ENCODE assay signal across 7 cellular contexts in the genomic region with DNA sequence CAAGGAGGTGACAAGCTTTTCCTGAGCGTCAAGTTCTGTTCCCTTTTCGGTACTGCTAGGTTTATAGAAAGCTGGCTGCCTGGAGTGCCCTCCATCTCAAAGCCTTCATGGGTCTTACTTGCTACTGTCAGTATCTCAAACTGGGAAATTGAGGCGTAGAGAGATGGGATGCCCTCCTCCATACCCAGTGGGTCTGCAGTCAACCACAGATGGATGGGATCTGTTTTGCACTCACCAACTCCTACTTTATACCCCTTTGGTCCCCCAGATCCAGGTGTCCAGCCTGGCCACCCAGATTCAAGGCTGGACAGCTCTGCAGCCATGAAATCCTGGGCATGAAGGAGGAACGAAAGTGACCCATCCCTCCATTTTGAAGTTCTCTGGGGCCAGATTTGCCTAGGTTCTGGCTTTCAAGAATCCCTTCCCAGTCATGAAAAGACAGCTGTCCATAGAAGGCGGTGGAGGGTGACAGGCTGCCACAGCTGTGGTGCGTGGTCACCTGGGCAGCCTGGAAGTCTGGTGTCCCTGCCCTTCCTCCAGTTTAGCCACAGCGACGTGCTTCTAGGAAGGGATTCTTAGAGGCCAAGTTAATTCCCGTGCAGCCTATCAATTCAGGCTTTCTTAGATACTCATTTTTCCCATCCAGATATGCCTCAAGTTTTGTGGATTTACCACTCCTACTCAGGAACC.
A peak's percentile ranks its signal among the peaks of the same experiment; 100 is the strongest.
DNase-seq lines count a peak whose midpoint lies in the region; ATAC-seq and TF ChIP-seq lines count a peak whose summit lies in the region.
"Not testable (repeated sequence)": the region's sequence is repeated elsewhere in the genome, so short reads cannot be mapped to it uniquely, and the experiment has no call there.

No MANE protein-coding gene starts in this region.

- not testable (repeated sequence) for ATAC-seq in T-helper 17 cell

- not testable (repeated sequence) for H3K9me3 Mint-ChIP-seq in CD8-positive, alpha-beta memory T cell; dendritic cell treated with granulocyte-macrophage colony-stimulating factor and Interleukin-4, amounts not matched to agents 40 ng/mL and 50 ng/mL, for 4 days; nephron progenitor cell

- not testable (repeated sequence) for H3K4me1 ChIP-seq in CD8-positive, alpha-beta memory T cell (ENCODE audit: insufficient read depth, low read length); HEK293 (ENCODE audit: control insufficient read depth, insufficient read depth, low read length); iPS-20b (ENCODE audit: insufficient read depth, low read length)

- peaks cover 27 to 46% (median 28%) of the 10 kb centered on the region in 3 donors for H3K4me1 Mint-ChIP-seq in CD8-positive, alpha-beta memory T cell
- peaks cover 26% of the 10 kb centered on the region for H3K4me1 Mint-ChIP-seq in T-helper 17 cell
- peaks cover 54% of the 10 kb centered on the region for H3K4me1 Mint-ChIP-seq in dendritic cell treated with granulocyte-macrophage colony-stimulating factor and Interleukin-4, amounts not matched to agents 40 ng/mL and 50 ng/mL, for 4 days (ENCODE audit: low read depth)
- peaks cover 42% of the 10 kb centered on the region for H3K4me1 Mint-ChIP-seq in nephron progenitor cell

- not testable (repeated sequence) for DNase-seq in CD8-positive, alpha-beta memory T cell; T-helper 17 cell; nephron progenitor cell
- peak; percentile 9 for DNase-seq in NCI-H69 (lab: John Stamatoyannopoulos, UW)

- H3K36me3 ChIP-seq in CD8-positive, alpha-beta memory T cell (ENCODE audit: insufficient read depth, low read length); HEK293 (ENCODE audit: control insufficient read depth in 2 of 2, insufficient read depth in 1 of 2, low read length in 2 of 2); iPS-20b (ENCODE audit: insufficient read depth, low read depth, low read length): not testable (repeated sequence)

- not testable (repeated sequence) for H3K27ac ChIP-seq in CD8-positive, alpha-beta memory T cell (ENCODE audit: low read depth, low read length); HEK293 (ENCODE audit: extremely low read depth, low read depth, low read length); iPS-20b (ENCODE audit: low read length)

- not testable (repeated sequence) for H3K27me3 ChIP-seq in CD8-positive, alpha-beta memory T cell (ENCODE audit: insufficient read depth, low read length, poor library complexity, severe bottlenecking); iPS-20b (ENCODE audit: insufficient read depth, low read length)

- H3K4me3 ChIP-seq in CD8-positive, alpha-beta memory T cell (ENCODE audit: low read length); HEK293 (ENCODE audit: low read depth, low read length): not testable (repeated sequence)
- peak overlapping the region; percentile 65 for H3K4me3 ChIP-seq in iPS-20b (ENCODE audit: low read length)

- not testable (repeated sequence) for H3K36me3 Mint-ChIP-seq in CD8-positive, alpha-beta memory T cell; T-helper 17 cell (ENCODE audit: low read depth); nephron progenitor cell (ENCODE audit: low read depth)
- H3K36me3 Mint-ChIP-seq in dendritic cell treated with granulocyte-macrophage colony-stimulating factor and Interleukin-4, amounts not matched to agents 40 ng/mL and 50 ng/mL, for 4 days (ENCODE audit: low read depth) = peaks cover 30% of the 10 kb centered on the region

- CTCF ChIA-PET in CD8-positive, alpha-beta memory T cell (lab: Charles Lee) = interaction anchor here (0.7 to 0.8 kb wide), 2 partner anchors 8 to 9 kb away, joined by 3 read pairs; no protein-coding TSS in a partner anchor
- CTCF ChIA-PET in HEK293 (lab: Yijun Ruan, JAX) = interaction anchor here (1.1 kb wide), 1 partner anchor 9 kb away, joined by 4 read pairs; no protein-coding TSS in a partner anchor

- not testable (repeated sequence) for H3K27me3 Mint-ChIP-seq in CD8-positive, alpha-beta memory T cell; nephron progenitor cell (ENCODE audit: low read depth, poor library complexity)
- peaks cover 34% of the 10 kb centered on the region for H3K27me3 Mint-ChIP-seq in T-helper 17 cell
- peaks cover 17% of the 10 kb centered on the region for H3K27me3 Mint-ChIP-seq in dendritic cell treated with granulocyte-macrophage colony-stimulating factor and Interleukin-4, amounts not matched to agents 40 ng/mL and 50 ng/mL, for 4 days

- not testable (repeated sequence) for TF ChIP-seq CTCF in HEK293 (tag by site-specific recombination; IDR thresholded peaks at IDR 0.05); nephron progenitor cell (IDR thresholded peaks at IDR 0.05)

- H3K9me3 ChIP-seq in CD8-positive, alpha-beta memory T cell (ENCODE audit: low read length); HEK293 (ENCODE audit: control insufficient read depth, insufficient read depth, low read depth, low read length); T-helper 17 cell (ENCODE audit: control insufficient read depth, low read length, poor library complexity, severe bottlenecking); iPS-20b (ENCODE audit: insufficient read depth, low read depth, low read length): not testable (repeated sequence)

- peak overlapping the region in 2 of 8 donors; percentile 43 to 90 for H3K27ac Mint-ChIP-seq in CD8-positive, alpha-beta memory T cell
- not testable (repeated sequence) for H3K27ac Mint-ChIP-seq in T-helper 17 cell
- H3K27ac Mint-ChIP-seq in dendritic cell treated with granulocyte-macrophage colony-stimulating factor and Interleukin-4, amounts not matched to agents 40 ng/mL and 50 ng/mL, for 4 days = peak overlapping the region; percentile 96
- H3K27ac Mint-ChIP-seq in nephron progenitor cell = peak overlapping the region; percentile 50

- intact Hi-C loops in dendritic cell treated with granulocyte-macrophage colony-stimulating factor and Interleukin-4, amounts not matched to agents 40 ng/mL and 50 ng/mL, for 4 days (cut with micrococcal nuclease) = not testable (repeated sequence)

- peak overlapping the region; percentile 94; the same call in 1 of the 2 replicates for H3K9ac ChIP-seq in iPS-20b (ENCODE audit: low read depth, low read length)

- POLR2A ChIA-PET in CD8-positive, alpha-beta memory T cell (lab: Charles Lee); HEK293 (lab: Yijun Ruan, JAX): not testable (repeated sequence)

- H3K4me3 Mint-ChIP-seq in CD8-positive, alpha-beta memory T cell = peak overlapping the region; percentile 28 to 97 (median 90)
- peak overlapping the region; percentile 71 for H3K4me3 Mint-ChIP-seq in T-helper 17 cell
- H3K4me3 Mint-ChIP-seq in dendritic cell treated with granulocyte-macrophage colony-stimulating factor and Interleukin-4, amounts not matched to agents 40 ng/mL and 50 ng/mL, for 4 days = peak overlapping the region; percentile 92
- peak overlapping the region; percentile 95 for H3K4me3 Mint-ChIP-seq in nephron progenitor cell

TF ChIP-seq in HEK293, 187 proteins besides CTCF, POLR2A, EP300 and RAD21:
- TF ChIP-seq, protein P1, sequence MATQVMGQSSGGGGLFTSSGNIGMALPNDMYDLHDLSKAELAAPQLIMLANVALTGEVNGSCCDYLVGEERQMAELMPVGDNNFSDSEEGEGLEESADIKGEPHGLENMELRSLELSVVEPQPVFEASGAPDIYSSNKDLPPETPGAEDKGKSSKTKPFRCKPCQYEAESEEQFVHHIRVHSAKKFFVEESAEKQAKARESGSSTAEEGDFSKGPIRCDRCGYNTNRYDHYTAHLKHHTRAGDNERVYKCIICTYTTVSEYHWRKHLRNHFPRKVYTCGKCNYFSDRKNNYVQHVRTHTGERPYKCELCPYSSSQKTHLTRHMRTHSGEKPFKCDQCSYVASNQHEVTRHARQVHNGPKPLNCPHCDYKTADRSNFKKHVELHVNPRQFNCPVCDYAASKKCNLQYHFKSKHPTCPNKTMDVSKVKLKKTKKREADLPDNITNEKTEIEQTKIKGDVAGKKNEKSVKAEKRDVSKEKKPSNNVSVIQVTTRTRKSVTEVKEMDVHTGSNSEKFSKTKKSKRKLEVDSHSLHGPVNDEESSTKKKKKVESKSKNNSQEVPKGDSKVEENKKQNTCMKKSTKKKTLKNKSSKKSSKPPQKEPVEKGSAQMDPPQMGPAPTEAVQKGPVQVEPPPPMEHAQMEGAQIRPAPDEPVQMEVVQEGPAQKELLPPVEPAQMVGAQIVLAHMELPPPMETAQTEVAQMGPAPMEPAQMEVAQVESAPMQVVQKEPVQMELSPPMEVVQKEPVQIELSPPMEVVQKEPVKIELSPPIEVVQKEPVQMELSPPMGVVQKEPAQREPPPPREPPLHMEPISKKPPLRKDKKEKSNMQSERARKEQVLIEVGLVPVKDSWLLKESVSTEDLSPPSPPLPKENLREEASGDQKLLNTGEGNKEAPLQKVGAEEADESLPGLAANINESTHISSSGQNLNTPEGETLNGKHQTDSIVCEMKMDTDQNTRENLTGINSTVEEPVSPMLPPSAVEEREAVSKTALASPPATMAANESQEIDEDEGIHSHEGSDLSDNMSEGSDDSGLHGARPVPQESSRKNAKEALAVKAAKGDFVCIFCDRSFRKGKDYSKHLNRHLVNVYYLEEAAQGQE (tag by site-specific recombination; IDR thresholded peaks at IDR 0.05) = 0 out of 2 replicates have a peak, but pooled peaks have one; percentile 28
TF ChIP-seq in HEK293: peak in this region for 1; not testable (repeated sequence) for 186.
